Comparison of ENCODE assay signal across 22 cellular contexts in genomic region chr11:102071497-102072472, GRCh38.
"Had no signal": no experiment of that assay in that cellular context is flagged by ENCODE, and none has a peak within 500 bp of the region (broad histone marks: within the 10 kb centered on the region; RNA-seq: fewer than 3 reads in every experiment).

No MANE protein-coding gene starts in this region.

- H3K4me1 ChIP-seq: SJSA1 had no signal

- H3K9me3 ChIP-seq: SJSA1 had no signal

- H3K27me3 ChIP-seq: SJSA1 had no signal

- DNase-seq: IMR-90, MV-4-11, NCI-H1048, NCI-H1105, NCI-H1417, NCI-H1436 treated with DMSO at 0.1 percent for 48 hours, NCI-H1694, NCI-H187 treated with DMSO at 0.1 percent for 48 hours, NCI-H2029 treated with DMSO at 0.1 percent for 48 hours, NCI-H226, NCI-H446, NCI-H510A, NCI-H524 treated with DMSO at 0.1 percent for 48 hours, NCI-H69, NCI-H774, Right ventricle myocardium superior, RPMI8226, SIG-M5 had no signal

- H3K36me3 ChIP-seq: SJSA1 had no signal

- H3K27ac ChIP-seq: KMS-11, SJSA1, SK-N-MC had no signal

- H3K4me2 ChIP-seq: KMS-11 had no signal

- H3K4me3 ChIP-seq: SJSA1, SK-N-MC had no signal

- H3K9ac ChIP-seq: KMS-11 had no signal

- FAIRE-seq: RCC 7860 had no signal
